Comparison of ENCODE assay signal across 11 cellular contexts in the genomic region with DNA sequence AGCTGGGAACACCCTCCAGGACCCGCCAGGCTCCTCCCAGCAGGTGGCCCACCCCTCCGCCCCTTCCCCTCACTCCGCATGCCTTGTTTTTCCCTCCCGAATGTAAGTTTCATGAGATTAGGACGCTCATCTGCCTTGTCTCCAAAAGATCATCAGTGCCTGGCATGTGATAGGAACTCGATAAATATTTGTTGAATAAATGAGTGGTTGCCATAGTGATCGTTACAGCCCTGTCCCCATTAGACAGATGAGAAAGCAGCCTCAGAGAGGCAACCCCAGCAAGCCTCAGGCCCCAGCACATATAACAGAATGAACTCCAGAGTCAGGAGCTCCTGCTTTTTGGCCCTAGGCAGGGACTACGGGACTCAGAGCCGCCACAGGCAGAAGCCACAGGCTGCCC. TPM values are rescaled to one million over a fixed set of nuclear protein-coding genes. Genes with fewer than 3 reads are reported as not detected.
DNase-seq lines count a peak whose midpoint lies in the region; TF ChIP-seq lines count a peak whose summit lies in the region.
"Had no signal": no experiment of that assay in that cellular context is flagged by ENCODE, and none has a peak within 500 bp of the region (broad histone marks: within the 10 kb centered on the region; RNA-seq: fewer than 3 reads in every experiment).

No MANE protein-coding gene starts in this region.

- TF ChIP-seq CTCF in suprapubic skin (IDR thresholded peaks at IDR 0.05) (no peak), SK-N-SH (IDR thresholded peaks at IDR 0.05) (no peak), coronary artery (IDR thresholded peaks at IDR 0.05) (no peak)

- H3K4me3 Mint-ChIP-seq in T-helper 2 cell treated with Interferon-gamma antibody and Interleukin-4, amounts not matched to agents 5 μg/mL and 100 μg/mL, for 36 hours = no peak overlapping the region

- H3K4me3 ChIP-seq in SJSA1 (no peak overlapping the region), iPS-15b (ENCODE audit: low read depth, low read length) (no peak overlapping the region), suprapubic skin (no peak overlapping the region), SK-N-SH (ENCODE audit: low read depth in 2 of 2, low read length in 1 of 2) (no peak overlapping the region), coronary artery (no peak overlapping the region)
- H3K4me3 ChIP-seq: GM12878 had no signal

- peaks cover 23% of the 10 kb centered on the region for H3K4me1 Mint-ChIP-seq in T-helper 2 cell treated with Interferon-gamma antibody and Interleukin-4, amounts not matched to agents 5 μg/mL and 100 μg/mL, for 36 hours (ENCODE audit: low read depth)

- no peak for TF ChIP-seq POLR2A in suprapubic skin (IDR thresholded peaks at IDR 0.05)

- peaks cover 43% of the 10 kb centered on the region for H3K36me3 ChIP-seq in SJSA1
- H3K36me3 ChIP-seq in iPS-15b (ENCODE audit: control insufficient read depth, insufficient read depth, low read length) = peaks cover 19% of the 10 kb centered on the region
- H3K36me3 ChIP-seq in suprapubic skin = peaks cover 25% of the 10 kb centered on the region
- H3K36me3 ChIP-seq in SK-N-SH (replicated peaks in 1 of 2; ENCODE audit: control insufficient read depth in 1 of 2, insufficient read depth in 2 of 2, low read length in 1 of 2) = peaks cover 0 to 5% of the 10 kb centered on the region in 2 experiments

- H3K4me2 ChIP-seq in SK-N-SH = no peak overlapping the region

- POLR2A ChIA-PET in SK-N-SH (lab: Yijun Ruan, JAX) = no interaction called here

- 0 out of 2 replicates have a peak, but pooled peaks cover 4% of the 10 kb centered on the region for H4K20me1 ChIP-seq in SK-N-SH (ENCODE audit: insufficient read depth)

- H3F3A ChIP-seq in SK-N-SH (replicated peaks; ENCODE audit: insufficient read depth) = peaks cover 10% of the 10 kb centered on the region

- peaks cover 18% of the 10 kb centered on the region; the same call in 1 of the 2 replicates for H3K79me2 ChIP-seq in SK-N-SH (ENCODE audit: insufficient read depth)

- H3K4me1 ChIP-seq in SJSA1 (replicated peaks) (peaks cover 79% of the 10 kb centered on the region), iPS-15b (ENCODE audit: control insufficient read depth, insufficient read depth, low read length) (peaks cover 16% of the 10 kb centered on the region), suprapubic skin (peaks cover 77% of the 10 kb centered on the region), SK-N-SH (ENCODE audit: control insufficient read depth in 1 of 2, insufficient read depth in 2 of 2, low read depth in 1 of 2, low read length in 1 of 2) (peaks cover 9 to 34% of the 10 kb centered on the region in 2 experiments; a peak in 3 of 4 replicates)

- H3K27ac Mint-ChIP-seq in T-helper 2 cell treated with Interferon-gamma antibody and Interleukin-4, amounts not matched to agents 5 μg/mL and 100 μg/mL, for 36 hours = peak overlapping the region; percentile 47

- 40% methylated on average over 9 of the region's 9 CpGs for WGBS in suprapubic skin
- 91% methylated on average over 9 of the region's 9 CpGs for WGBS in SK-N-SH (ENCODE audit: low lambda C conversion rate)

- TF ChIP-seq EP300 in suprapubic skin (IDR thresholded peaks at IDR 0.05) (no peak), SK-N-SH (IDR thresholded peaks at IDR 0.05; ENCODE audit: borderline replicate concordance in 1 of 2, low read depth in 1 of 2, low read length in 1 of 2) (no peak)

- H3K9me3 ChIP-seq in SJSA1 (replicated peaks) = no peaks in the 10 kb centered on the region
- no peaks in the 10 kb centered on the region for H3K9me3 ChIP-seq in iPS-15b (ENCODE audit: control insufficient read depth, insufficient read depth, low read length)
- H3K9me3 ChIP-seq in suprapubic skin = no peaks in the 10 kb centered on the region
- no peaks in the 10 kb centered on the region for H3K9me3 ChIP-seq in SK-N-SH

- H3K27me3 ChIP-seq in SJSA1 (replicated peaks) (no peaks in the 10 kb centered on the region), iPS-15b (ENCODE audit: control insufficient read depth, insufficient read depth, low read length) (peaks cover 2% of the 10 kb centered on the region), suprapubic skin (no peaks in the 10 kb centered on the region), SK-N-SH (ENCODE audit: insufficient read depth) (no peaks in the 10 kb centered on the region)

- H3K27ac ChIP-seq in SJSA1 = peak overlapping the region; percentile 84
- H3K27ac ChIP-seq in suprapubic skin = peak overlapping the region; percentile 91
- no peak overlapping the region for H3K27ac ChIP-seq in SK-N-SH (ENCODE audit: low read depth in 2 of 2, low read length in 1 of 2)
- peak overlapping the region in 1 of 2 donors; percentile 89 for H3K27ac ChIP-seq in coronary artery

- H3K9me2 ChIP-seq in SK-N-SH = no peaks in the 10 kb centered on the region

- no peak overlapping the region for H2AFZ ChIP-seq in SK-N-SH (ENCODE audit: low read depth)

- CTCF ChIA-PET in SK-N-SH (lab: Yijun Ruan, JAX) = interaction anchor here (0.6 to 1.1 kb wide), 2 partner anchors 24 to 154 kb away, joined by 3 read pairs; no protein-coding TSS in a partner anchor

- no peak for DNase-seq in T-helper 2 cell treated with Interferon-gamma antibody and Interleukin-4, amounts not matched to agents 5 μg/mL and 100 μg/mL, for 36 hours (ENCODE audit: low spot score)
- DNase-seq in T-helper 2 cell (no peak), SJSA1 (ENCODE audit: low read depth in 1 of 2, low spot score in 2 of 2) (no peak), suprapubic skin (ENCODE audit: low spot score in 2 of 2) (no peak), COLO829 (ENCODE audit: low spot score) (no peak), SK-N-SH (no peak), coronary artery (ENCODE audit: low spot score) (no peak)
- DNase-seq: central memory CD4-positive, alpha-beta T cell; stimulated activated CD4-positive, alpha-beta T cell treated with anti-CD3 and anti-CD28 coated beads, Interleukin-4, amount 100 ng/mL, for 4 hours had no signal

- H3K9ac ChIP-seq in iPS-15b (ENCODE audit: low read depth, low read length) = peak overlapping the region; percentile 24
- H3K9ac ChIP-seq in SK-N-SH = no peak overlapping the region

- H3K36me3 Mint-ChIP-seq in T-helper 2 cell treated with Interferon-gamma antibody and Interleukin-4, amounts not matched to agents 5 μg/mL and 100 μg/mL, for 36 hours (ENCODE audit: low read depth) = no peaks in the 10 kb centered on the region

- peaks cover 5% of the 10 kb centered on the region for H3K27me3 Mint-ChIP-seq in T-helper 2 cell treated with Interferon-gamma antibody and Interleukin-4, amounts not matched to agents 5 μg/mL and 100 μg/mL, for 36 hours (ENCODE audit: low read depth)

- TF ChIP-seq RAD21 in SK-N-SH (IDR thresholded peaks at IDR 0.05; ENCODE audit: low read length) = no peak

- H3K9me3 Mint-ChIP-seq in T-helper 2 cell treated with Interferon-gamma antibody and Interleukin-4, amounts not matched to agents 5 μg/mL and 100 μg/mL, for 36 hours = no peaks in the 10 kb centered on the region

TF ChIP-seq in SK-N-SH, 30 proteins besides CTCF, POLR2A, EP300 and RAD21 (continues in another document):
- no peak for TF ChIP-seq EZH2phosphoT487 (IDR thresholded peaks at IDR 0.05; ENCODE audit: borderline replicate concordance, low read depth)
- TF ChIP-seq, protein P1, sequence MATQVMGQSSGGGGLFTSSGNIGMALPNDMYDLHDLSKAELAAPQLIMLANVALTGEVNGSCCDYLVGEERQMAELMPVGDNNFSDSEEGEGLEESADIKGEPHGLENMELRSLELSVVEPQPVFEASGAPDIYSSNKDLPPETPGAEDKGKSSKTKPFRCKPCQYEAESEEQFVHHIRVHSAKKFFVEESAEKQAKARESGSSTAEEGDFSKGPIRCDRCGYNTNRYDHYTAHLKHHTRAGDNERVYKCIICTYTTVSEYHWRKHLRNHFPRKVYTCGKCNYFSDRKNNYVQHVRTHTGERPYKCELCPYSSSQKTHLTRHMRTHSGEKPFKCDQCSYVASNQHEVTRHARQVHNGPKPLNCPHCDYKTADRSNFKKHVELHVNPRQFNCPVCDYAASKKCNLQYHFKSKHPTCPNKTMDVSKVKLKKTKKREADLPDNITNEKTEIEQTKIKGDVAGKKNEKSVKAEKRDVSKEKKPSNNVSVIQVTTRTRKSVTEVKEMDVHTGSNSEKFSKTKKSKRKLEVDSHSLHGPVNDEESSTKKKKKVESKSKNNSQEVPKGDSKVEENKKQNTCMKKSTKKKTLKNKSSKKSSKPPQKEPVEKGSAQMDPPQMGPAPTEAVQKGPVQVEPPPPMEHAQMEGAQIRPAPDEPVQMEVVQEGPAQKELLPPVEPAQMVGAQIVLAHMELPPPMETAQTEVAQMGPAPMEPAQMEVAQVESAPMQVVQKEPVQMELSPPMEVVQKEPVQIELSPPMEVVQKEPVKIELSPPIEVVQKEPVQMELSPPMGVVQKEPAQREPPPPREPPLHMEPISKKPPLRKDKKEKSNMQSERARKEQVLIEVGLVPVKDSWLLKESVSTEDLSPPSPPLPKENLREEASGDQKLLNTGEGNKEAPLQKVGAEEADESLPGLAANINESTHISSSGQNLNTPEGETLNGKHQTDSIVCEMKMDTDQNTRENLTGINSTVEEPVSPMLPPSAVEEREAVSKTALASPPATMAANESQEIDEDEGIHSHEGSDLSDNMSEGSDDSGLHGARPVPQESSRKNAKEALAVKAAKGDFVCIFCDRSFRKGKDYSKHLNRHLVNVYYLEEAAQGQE (IDR thresholded peaks at IDR 0.05; ENCODE audit: low read depth, low read length) = no peak
- no peak for TF ChIP-seq RFX5 (IDR thresholded peaks at IDR 0.05; ENCODE audit: low read length)
- TF ChIP-seq GATA2 (CRISPR knock-in tag; IDR thresholded peaks at IDR 0.05) = no peak
- no peak for TF ChIP-seq POLR2AphosphoS5 (IDR thresholded peaks at IDR 0.05; ENCODE audit: low read depth, low read length)
- TF ChIP-seq FOXM1 (IDR thresholded peaks at IDR 0.05; ENCODE audit: low read depth) = no peak
- TF ChIP-seq YY1 (IDR thresholded peaks at IDR 0.05; ENCODE audit: low read depth) = no peak
- TF ChIP-seq MEF2A (IDR thresholded peaks at IDR 0.05; ENCODE audit: borderline replicate concordance, low read depth) = no peak

RNA-seq across cellular contexts. Expression of a gene that starts 5.0 kb away (rescaled TPM):
- total RNA-seq in SJSA1 (2014; rRNA removed; shearing (Covaris generic)) = 12.0 and 15.3 TPM in 2 replicates
- total RNA-seq in suprapubic skin = 10 to 100 TPM; 10.8 to 17.3 (median 12.9) TPM
- 6.8 and 8.1 TPM in 2 replicates for polyA plus RNA-seq in SK-N-SH (2012; rRNA removed)
- polyA plus RNA-seq in SK-N-SH (2012; cell fraction: cytosol; rRNA removed) = 2.9 and 4.5 TPM in 2 replicates
- 21.8 and 22.5 TPM in 2 replicates for polyA plus RNA-seq in SK-N-SH (2012; cell fraction: nucleus; rRNA removed)

RNA-seq across cellular contexts. Expression of a gene that starts 28.5 kb away (rescaled TPM):
- total RNA-seq in SJSA1 (2014; rRNA removed; shearing (Covaris generic)) = 5.1 and 9.6 TPM in 2 replicates
- 1 to 10 TPM in 2 of 4 donors, under 1 TPM in 2; 0.25 to 2.6 (median 1.2) TPM for total RNA-seq in suprapubic skin
- not detected in 2 replicates for polyA plus RNA-seq in SK-N-SH (2012; rRNA removed)
- polyA plus RNA-seq in SK-N-SH (2012; cell fraction: cytosol; rRNA removed) = not detected in 2 replicates
- 0.04 TPM in 1 of 2 replicates, not detected in the other for polyA plus RNA-seq in SK-N-SH (2012; cell fraction: nucleus; rRNA removed)

RNA-seq across cellular contexts. Expression of a gene that starts 41.8 kb away (rescaled TPM):
- total RNA-seq in SJSA1 (2014; rRNA removed; shearing (Covaris generic)) = 16.0 and 16.8 TPM in 2 replicates
- 10 to 100 TPM; 15.4 to 41.8 (median 26.1) TPM for total RNA-seq in suprapubic skin
- 6.5 and 9.5 TPM in 2 replicates for polyA plus RNA-seq in SK-N-SH (2012; rRNA removed)
- 7.4 and 9.4 TPM in 2 replicates for polyA plus RNA-seq in SK-N-SH (2012; cell fraction: cytosol; rRNA removed)
- polyA plus RNA-seq in SK-N-SH (2012; cell fraction: nucleus; rRNA removed) = 16.2 and 29.3 TPM in 2 replicates

Comparison
In these comparisons a context has a peak if more than half of its experiments do, and no peak if none do; other contexts are left out.
1. H3K27ac ChIP-seq: peak in SJSA1 (single experiment) and suprapubic skin (single experiment); none in SK-N-SH (0 of 2).